Comparison of ENCODE assay signal across 8 cellular contexts in the genomic region with DNA sequence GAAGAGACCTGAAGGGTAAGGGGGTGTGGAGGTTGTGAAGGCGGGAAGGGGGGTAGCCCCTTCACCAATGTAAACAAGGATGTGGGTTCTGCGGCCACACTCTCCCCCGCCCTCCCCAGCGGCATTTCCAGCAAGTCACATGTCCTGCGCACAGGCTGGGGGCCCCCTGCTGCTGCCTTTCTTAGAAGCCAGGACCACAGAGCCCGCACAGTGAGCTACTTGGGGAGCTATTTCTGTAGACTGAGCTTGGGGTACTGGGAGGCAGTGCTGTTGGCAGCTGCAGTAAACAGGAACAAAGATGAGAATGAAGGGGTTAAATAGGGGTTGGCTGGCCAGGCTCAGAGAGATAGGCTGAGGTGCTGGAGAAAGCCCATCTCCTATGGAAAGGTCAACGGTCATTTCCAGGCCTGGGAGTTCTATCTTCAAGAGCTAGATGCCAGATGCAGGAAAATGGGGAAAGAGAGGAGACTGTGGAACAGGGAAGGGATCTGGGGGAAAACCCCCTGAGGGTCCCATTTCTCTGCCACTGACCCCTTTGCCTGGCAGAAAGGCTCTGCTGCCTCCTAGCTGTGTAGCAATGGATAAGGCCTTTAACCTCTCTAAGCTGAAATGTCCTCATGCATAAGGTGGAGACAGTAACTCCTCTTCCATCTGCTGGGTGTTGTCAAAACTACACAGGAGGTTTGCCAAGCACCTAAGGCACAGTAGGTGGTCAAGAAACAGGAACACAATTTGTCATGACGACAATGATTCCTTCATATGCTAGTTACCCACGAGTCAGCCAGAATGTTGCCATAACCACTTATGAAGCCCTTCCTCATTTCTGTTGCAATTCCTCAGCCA. TPM values are rescaled to one million over a fixed set of nuclear protein-coding genes. Genes with fewer than 3 reads are reported as not detected.
DNase-seq lines count a peak whose midpoint lies in the region; ATAC-seq and TF ChIP-seq lines count a peak whose summit lies in the region.

No MANE protein-coding gene starts in this region.

- no peak overlapping the region for H3K4me3 ChIP-seq in esophagus squamous epithelium

- no peaks in the 10 kb centered on the region for H3K9me3 Mint-ChIP-seq in activated CD8-positive, alpha-beta T cell treated with anti-CD3 and anti-CD28 coated beads for 36 hours

- intact Hi-C loops in activated CD8-positive, alpha-beta T cell treated with anti-CD3 and anti-CD28 coated beads for 36 hours (cut with micrococcal nuclease) = loop anchor here (1.0 to 5.0 kb wide), 2 partner anchors 18 to 135 kb away; a partner anchor contains a TSS
- intact Hi-C loops in esophagus squamous epithelium (cut with DNase I) = no loop called here

- H3K9me3 ChIP-seq in esophagus squamous epithelium = no peaks in the 10 kb centered on the region

- TF ChIP-seq CTCF in activated CD8-positive, alpha-beta T cell treated with anti-CD3 and anti-CD28 coated beads for 36 hours (IDR thresholded peaks at IDR 0.05) = peak; percentile 41
- TF ChIP-seq CTCF in esophagus squamous epithelium (IDR thresholded peaks at IDR 0.05) = no peak

- CTCF ChIA-PET in activated CD8-positive, alpha-beta T cell treated with anti-CD3 and anti-CD28 coated beads for 36 hours (lab: Charles Lee) = interaction anchor here (0.9 to 1.7 kb wide), 7 partner anchors 8 to 107 kb away, joined by 3 to 7 read pairs (median 3); a partner anchor contains a TSS

- H3K27ac ChIP-seq in esophagus squamous epithelium = peak overlapping the region in 2 of 4 donors; percentile 50 to 72

- peaks cover 0 to 75% (median 5%) of the 10 kb centered on the region in 3 donors for H3K36me3 ChIP-seq in esophagus squamous epithelium

- peaks cover 79% of the 10 kb centered on the region for H3K4me1 Mint-ChIP-seq in activated CD8-positive, alpha-beta T cell treated with anti-CD3 and anti-CD28 coated beads for 36 hours (ENCODE audit: low read depth)

- H3K4me3 Mint-ChIP-seq in activated CD8-positive, alpha-beta T cell treated with anti-CD3 and anti-CD28 coated beads for 36 hours = peak overlapping the region; percentile 68

- POLR2A ChIA-PET in activated CD8-positive, alpha-beta T cell treated with anti-CD3 and anti-CD28 coated beads for 36 hours (lab: Charles Lee) = interaction anchor here (0.6 to 11.3 kb wide), 9 partner anchors 10 to 63 kb away, joined by 3 to 176 read pairs (median 4); a partner anchor contains a TSS

- H3K27me3 ChIP-seq in esophagus squamous epithelium = no peaks in the 10 kb centered on the region

- 40 to 41% methylated on average over 1 to 9 of the region's 9 CpGs for WGBS in esophagus squamous epithelium, 2 donors

- H3K4me1 ChIP-seq in esophagus squamous epithelium = peaks cover 0 to 36% (median 4%) of the 10 kb centered on the region in 3 donors

- peak; percentile 48 for DNase-seq in Daoy (ENCODE audit: low read depth)
- DNase-seq in KG1 (lab: John Stamatoyannopoulos, UW) = peak; percentile 52
- DNase-seq in activated CD8-positive, alpha-beta T cell treated with anti-CD3 and anti-CD28 coated beads for 36 hours = peak; percentile 95
- peak; percentile 49 for DNase-seq in esophagus squamous epithelium (lab: John Stamatoyannopoulos, UW)
- peak; percentile 73 for DNase-seq in stimulated activated CD4-positive, alpha-beta T cell treated with anti-CD3 and anti-CD28 coated beads, Interleukin-12 subunit alpha, Interleukin-12 subunit beta, amount 100 ng/mL, for 4 hours
- DNase-seq in NCI-H2227 treated with DMSO at 0.1 percent for 48 hours (lab: John Stamatoyannopoulos, UW) = no peak
- no peak for DNase-seq in NCI-H226

- no peaks in the 10 kb centered on the region for H3K27me3 Mint-ChIP-seq in activated CD8-positive, alpha-beta T cell treated with anti-CD3 and anti-CD28 coated beads for 36 hours

- peak overlapping the region; percentile 95 for H3K27ac Mint-ChIP-seq in activated CD8-positive, alpha-beta T cell treated with anti-CD3 and anti-CD28 coated beads for 36 hours

- peak; percentile 61 for ATAC-seq in GM21526 (IDR thresholded peaks at IDR 0.05; ENCODE audit: low FRiP score, unreplicated experiment)
- peak; percentile 61 for ATAC-seq in activated CD8-positive, alpha-beta T cell treated with anti-CD3 and anti-CD28 coated beads for 36 hours

- peak in 1 of 4 donors; percentile 35 for TF ChIP-seq POLR2A in esophagus squamous epithelium (IDR thresholded peaks at IDR 0.05)

- peaks cover 59% of the 10 kb centered on the region for H3K36me3 Mint-ChIP-seq in activated CD8-positive, alpha-beta T cell treated with anti-CD3 and anti-CD28 coated beads for 36 hours (ENCODE audit: low read depth)

RNA-seq across cellular contexts. Expression of a gene that starts 18.5 kb away (rescaled TPM):
- 4.6 and 6.6 TPM in 2 replicates for total RNA-seq in Daoy (2014; rRNA removed; shearing (Covaris generic))
- 100 to 1,000 TPM; 169 to 177 TPM for total RNA-seq in activated CD8-positive, alpha-beta T cell treated with anti-CD3 and anti-CD28 coated beads for 36 hours
- 1 to 10 TPM; 3.3 to 9.7 (median 7.6) TPM for total RNA-seq in esophagus squamous epithelium

RNA-seq across cellular contexts. Expression of a gene that starts 20.1 kb away (rescaled TPM):
- total RNA-seq in Daoy (2014; rRNA removed; shearing (Covaris generic)) = 16.8 and 17.8 TPM in 2 replicates
- total RNA-seq in activated CD8-positive, alpha-beta T cell treated with anti-CD3 and anti-CD28 coated beads for 36 hours = 10 to 100 TPM; 50.6 to 51.5 TPM
- 10 to 100 TPM; 15.7 to 28.4 (median 24.3) TPM for total RNA-seq in esophagus squamous epithelium

RNA-seq across cellular contexts. Expression of a gene that starts 25.8 kb away (rescaled TPM):
- 24.8 and 24.9 TPM in 2 replicates for total RNA-seq in Daoy (2014; rRNA removed; shearing (Covaris generic))
- 10 to 100 TPM; 14.7 to 15.0 TPM for total RNA-seq in activated CD8-positive, alpha-beta T cell treated with anti-CD3 and anti-CD28 coated beads for 36 hours
- total RNA-seq in esophagus squamous epithelium = 10 to 100 TPM; 13.7 to 28.9 (median 21.0) TPM

RNA-seq across cellular contexts. Expression of a gene that starts 34.4 kb away (rescaled TPM):
- total RNA-seq in Daoy (2014; rRNA removed; shearing (Covaris generic)) = 0.18 and 0.46 TPM in 2 replicates
- total RNA-seq in activated CD8-positive, alpha-beta T cell treated with anti-CD3 and anti-CD28 coated beads for 36 hours = 1 to 10 TPM; 2.5 to 2.6 TPM
- under 1 TPM in 3 of 4 donors, not detected in 1; 0.04 to 0.57 (median 0.53) TPM for total RNA-seq in esophagus squamous epithelium

RNA-seq across cellular contexts. Expression of a gene that starts 39.6 kb away (rescaled TPM):
- 102 TPM in 2 replicates for total RNA-seq in Daoy (2014; rRNA removed; shearing (Covaris generic))
- 10 to 100 TPM; 63.9 to 66.5 TPM for total RNA-seq in activated CD8-positive, alpha-beta T cell treated with anti-CD3 and anti-CD28 coated beads for 36 hours
- total RNA-seq in esophagus squamous epithelium = 10 to 100 TPM; 45.3 to 87.4 (median 53.0) TPM

Comparison
In these comparisons a context has a peak if more than half of its experiments do, and no peak if none do; other contexts are left out.
1. DNase-seq: peak in Daoy (single experiment), KG1 (single experiment), activated CD8-positive, alpha-beta T cell treated with anti-CD3 and anti-CD28 coated beads for 36 hours (single experiment), esophagus squamous epithelium (single experiment) and stimulated activated CD4-positive, alpha-beta T cell treated with anti-CD3 and anti-CD28 coated beads, Interleukin-12 subunit alpha, Interleukin-12 subunit beta, amount 100 ng/mL, for 4 hours (single experiment); none in NCI-H2227 treated with DMSO at 0.1 percent for 48 hours (single experiment) and NCI-H226 (single experiment).
2. RNA of a gene that starts 18.5 kb away (total RNA-seq): 169 to 177 TPM in activated CD8-positive, alpha-beta T cell treated with anti-CD3 and anti-CD28 coated beads for 36 hours; 3.3 to 9.7 TPM in esophagus squamous epithelium and 4.6 to 6.6 TPM in Daoy; every median in the first group is over 10 times any median in the second.